ENCODE assay signal across 15 cellular contexts in the genomic region with DNA sequence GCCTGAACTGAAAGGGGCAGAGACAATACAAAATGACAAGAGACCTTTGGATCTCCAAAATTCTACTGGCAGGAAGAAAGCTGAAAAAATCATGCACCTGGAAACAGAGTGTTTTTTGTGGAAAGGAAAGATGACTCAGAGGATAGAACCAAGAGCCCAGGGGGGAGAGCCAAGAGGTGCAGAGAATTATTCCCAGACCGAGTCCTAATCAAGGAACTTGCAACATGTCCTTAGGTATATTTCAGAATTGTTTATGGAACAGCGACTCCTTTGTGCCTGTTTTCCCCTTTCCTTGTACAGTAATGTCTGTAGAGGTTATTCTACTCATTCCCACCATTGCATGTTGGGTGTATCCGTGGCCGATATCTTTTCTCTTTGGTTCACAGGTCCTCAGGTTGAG.
DNase-seq lines count a peak whose midpoint lies in the region; ATAC-seq, FAIRE-seq and TF ChIP-seq lines count a peak whose summit lies in the region.
"Had no signal": no experiment of that assay in that cellular context is flagged by ENCODE, and none has a peak within 500 bp of the region (broad histone marks: within the 10 kb centered on the region; RNA-seq: fewer than 3 reads in every experiment).

No MANE protein-coding gene starts in this region.

- no peaks in the 10 kb centered on the region for H4K20me1 ChIP-seq in BLaER1

- H3K27ac Mint-ChIP-seq in activated CD4-positive, alpha-beta T cell treated with anti-CD3 and anti-CD28 coated beads, Interleukin-2, amount 10 ng/mL, durations not matched to agents 24 days and 14 days, result no peak overlapping the region
- H3K27ac Mint-ChIP-seq: CD4-positive, alpha-beta T cell had no signal

- peaks cover 12% of the 10 kb centered on the region for H3K4me1 ChIP-seq in BLaER1
- H3K4me1 ChIP-seq in uterus, result no peaks in the 10 kb centered on the region
- H3K4me1 ChIP-seq: HAP-1 had no signal

- peak overlapping the region; percentile 35 for H3K4me2 ChIP-seq in BLaER1

- H3K9ac ChIP-seq in BLaER1, result no peak overlapping the region

- FAIRE-seq in bronchial epithelial cell (lab: Jason Lieb, UNC), result no peak
- FAIRE-seq: H1 had no signal

- H3K36me3 ChIP-seq in BLaER1 (no peaks in the 10 kb centered on the region), bronchial epithelial cell (ENCODE audit: control insufficient read depth, insufficient read depth, low read length) (no peaks in the 10 kb centered on the region), uterus (no peaks in the 10 kb centered on the region)
- H3K36me3 ChIP-seq: HAP-1 had no signal

- ATAC-seq in HG03280 (IDR thresholded peaks at IDR 0.05; ENCODE audit: unreplicated experiment), result no peak

- H3K9me3 Mint-ChIP-seq in activated CD4-positive, alpha-beta T cell treated with anti-CD3 and anti-CD28 coated beads, Interleukin-2, amount 10 ng/mL, durations not matched to agents 24 days and 14 days, result no peaks in the 10 kb centered on the region

- no peak for TF ChIP-seq CTCF in bronchial epithelial cell (IDR thresholded peaks at IDR 0.05; ENCODE audit: insufficient read depth, low read length, severe bottlenecking)
- TF ChIP-seq CTCF in uterus (IDR thresholded peaks at IDR 0.05), result no peak

- H3K4me3 Mint-ChIP-seq in activated CD4-positive, alpha-beta T cell treated with anti-CD3 and anti-CD28 coated beads, Interleukin-2, amount 10 ng/mL, durations not matched to agents 24 days and 14 days, result no peak overlapping the region
- H3K4me3 Mint-ChIP-seq: CD4-positive, alpha-beta T cell had no signal

- H3K36me3 Mint-ChIP-seq in activated CD4-positive, alpha-beta T cell treated with anti-CD3 and anti-CD28 coated beads, Interleukin-2, amount 10 ng/mL, durations not matched to agents 24 days and 14 days (ENCODE audit: low read depth), result no peaks in the 10 kb centered on the region

- H3K27me3 Mint-ChIP-seq in activated CD4-positive, alpha-beta T cell treated with anti-CD3 and anti-CD28 coated beads, Interleukin-2, amount 10 ng/mL, durations not matched to agents 24 days and 14 days, result no peaks in the 10 kb centered on the region
- H3K27me3 Mint-ChIP-seq: CD4-positive, alpha-beta T cell had no signal

- H3K9me3 ChIP-seq in BLaER1 (peaks cover 11% of the 10 kb centered on the region), uterus (peaks cover 0 to 4% of the 10 kb centered on the region in 2 donors)
- H3K9me3 ChIP-seq: HAP-1 had no signal

- H3K4me3 ChIP-seq in BLaER1 (no peak overlapping the region), bronchial epithelial cell (ENCODE audit: low read depth, low read length) (no peak overlapping the region), uterus (no peak overlapping the region)
- H3K4me3 ChIP-seq: HAP-1 had no signal

- intact Hi-C loops in uterus (cut with DNase I; ENCODE audit: low total_unique reads), result no loop called here
- intact Hi-C loops in activated CD4-positive, alpha-beta T cell treated with anti-CD3 and anti-CD28 coated beads, Interleukin-2, amount 10 ng/mL, durations not matched to agents 24 days and 14 days (cut with micrococcal nuclease), result loop anchor here (5.0 kb wide), 1 partner anchor 68 kb away; no protein-coding TSS in a partner anchor

- H3K27ac ChIP-seq in BLaER1, result no peak overlapping the region
- H3K27ac ChIP-seq in uterus, result no peak overlapping the region
- H3K27ac ChIP-seq: HL-60 had no signal

- TF ChIP-seq POLR2A in uterus (IDR thresholded peaks at IDR 0.05), result no peak

- H3K27me3 ChIP-seq in BLaER1, result peaks cover 36% of the 10 kb centered on the region
- H3K27me3 ChIP-seq in bronchial epithelial cell (ENCODE audit: control insufficient read depth, insufficient read depth, low read length), result no peaks in the 10 kb centered on the region
- H3K27me3 ChIP-seq in uterus, result no peaks in the 10 kb centered on the region

- DNase-seq in A172 (ENCODE audit: low spot score), result peak; percentile 3
- peak; percentile 37 for DNase-seq in M059J (ENCODE audit: low read depth)
- DNase-seq in bronchial epithelial cell (ENCODE audit: low read depth), result peak; percentile 13
- no peak for DNase-seq in uterus
- DNase-seq in activated CD4-positive, alpha-beta T cell treated with anti-CD3 and anti-CD28 coated beads, Interleukin-2, amount 10 ng/mL, durations not matched to agents 24 days and 14 days, result no peak
- DNase-seq in activated CD8-positive, alpha-beta memory T cell treated with anti-CD3 and anti-CD28 coated beads, Interleukin-2, amount 50 U/mL, for 48 hours, result no peak
- DNase-seq: C1 segment of cervical spinal cord; Calu3; CD4-positive, alpha-beta T cell; DMS 273 treated with DMSO at 0.1 percent for 48 hours had no signal

- peaks cover 13% of the 10 kb centered on the region for H3K4me1 Mint-ChIP-seq in activated CD4-positive, alpha-beta T cell treated with anti-CD3 and anti-CD28 coated beads, Interleukin-2, amount 10 ng/mL, durations not matched to agents 24 days and 14 days

Comparison
In these comparisons a context has a peak if more than half of its experiments do, and no peak if none do; other contexts are left out.
1. DNase-seq: peak in A172 (single experiment), M059J (single experiment) and bronchial epithelial cell (single experiment); none in uterus (0 of 2), activated CD4-positive, alpha-beta T cell treated with anti-CD3 and anti-CD28 coated beads, Interleukin-2, amount 10 ng/mL, durations not matched to agents 24 days and 14 days (single experiment) and activated CD8-positive, alpha-beta memory T cell treated with anti-CD3 and anti-CD28 coated beads, Interleukin-2, amount 50 U/mL, for 48 hours (single experiment).